8 cellular contexts compared by ENCODE assay signal in the genomic region with DNA sequence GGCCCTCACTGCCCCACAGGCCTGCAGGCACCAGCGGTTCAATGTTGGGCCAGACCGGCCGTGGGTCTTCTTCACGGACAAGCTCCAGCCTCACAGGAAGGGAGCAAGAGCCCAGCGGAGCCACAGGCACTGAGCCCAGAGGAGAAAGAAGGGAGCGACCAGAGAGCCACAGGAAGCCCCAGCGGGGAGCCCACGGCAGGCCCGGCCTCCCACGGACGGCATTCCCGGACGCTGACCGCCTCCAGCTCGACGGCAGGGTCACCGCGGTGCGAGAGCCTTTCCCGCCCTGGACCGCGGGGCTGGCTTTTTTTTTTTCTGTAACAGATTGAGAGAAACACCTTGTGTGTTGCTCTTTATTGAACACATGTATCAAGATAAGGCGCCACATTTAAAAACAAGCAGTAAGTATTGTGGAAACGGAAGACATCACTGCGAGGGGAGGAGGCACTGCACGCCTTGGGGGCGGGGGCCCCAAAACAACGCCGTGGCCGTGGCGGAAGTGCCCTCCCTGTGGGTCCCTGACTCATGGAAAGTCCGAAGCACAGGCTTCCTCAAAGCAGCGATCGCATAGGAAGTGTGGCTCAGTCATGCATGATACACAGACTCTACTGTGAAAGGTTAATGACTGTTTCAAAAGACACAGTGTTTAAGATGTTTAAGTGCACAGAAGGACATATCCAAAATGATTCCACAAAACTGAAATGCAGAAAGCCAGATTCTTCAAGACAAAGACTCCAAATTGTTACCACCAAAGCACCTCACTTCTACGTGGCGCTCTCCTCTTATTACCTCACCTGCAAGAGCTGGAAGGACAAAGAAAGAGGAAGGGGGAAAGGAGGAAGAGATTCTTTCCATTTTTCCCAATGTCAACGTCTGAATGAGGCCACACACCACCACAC. TPM values are rescaled to one million over a fixed set of nuclear protein-coding genes. Genes with fewer than 3 reads are reported as not detected.
DNase-seq lines count a peak whose midpoint lies in the region; ATAC-seq and TF ChIP-seq lines count a peak whose summit lies in the region.

No MANE protein-coding gene starts in this region.

- H3K27ac Mint-ChIP-seq in activated T-helper 1 cell treated with anti-CD3 and anti-CD28 coated beads, Interleukin-12 subunit alpha, Interleukin-12 subunit beta, Interleukin-2, Interleukin-4 antibody, amounts not matched to agents 30 ng/mL and 10 ng/mL and 1 ng/mL, durations not matched to agents 14 hours and 24 hours and 36 hours: peak overlapping the region; percentile 88

- no peak overlapping the region for H3K27ac ChIP-seq in OCI-LY3 (ENCODE audit: low read length)
- H3K27ac ChIP-seq in aorta (ENCODE audit: low read depth in 1 of 2, low read length in 2 of 2): peak overlapping the region in 1 of 2 donors; percentile 20

- H3K4me3 ChIP-seq in OCI-LY3 (ENCODE audit: low read length): peak overlapping the region; percentile 46
- no peak overlapping the region for H3K4me3 ChIP-seq in aorta (ENCODE audit: low read length in 2 of 2)

- TF ChIP-seq POLR2A in GM15510 (IDR thresholded peaks at IDR 0.05; ENCODE audit: borderline replicate concordance, extremely low read depth, insufficient read length): peak; percentile 26

- no peak overlapping the region for H2AFZ ChIP-seq in OCI-LY3 (ENCODE audit: low read depth, low read length)

- 58 to 70% methylated on average over 37 of the region's 37 CpGs for WGBS in aorta, 2 donors

- ATAC-seq in HG02840 (IDR thresholded peaks at IDR 0.05; ENCODE audit: low FRiP score, unreplicated experiment) (peak; percentile 53), aorta (ENCODE audit: low FRiP score) (peak; percentile 70)

- H3K4me2 ChIP-seq in OCI-LY3 (ENCODE audit: low read length): peak overlapping the region; percentile 55

- H3K36me3 Mint-ChIP-seq in activated T-helper 1 cell treated with anti-CD3 and anti-CD28 coated beads, Interleukin-12 subunit alpha, Interleukin-12 subunit beta, Interleukin-2, Interleukin-4 antibody, amounts not matched to agents 30 ng/mL and 10 ng/mL and 1 ng/mL, durations not matched to agents 14 hours and 24 hours and 36 hours (ENCODE audit: low read depth): peaks cover 40% of the 10 kb centered on the region

- H3K27me3 ChIP-seq in OCI-LY3 (ENCODE audit: low read depth, low read length): peaks cover 30% of the 10 kb centered on the region
- no peaks in the 10 kb centered on the region for H3K27me3 ChIP-seq in aorta (ENCODE audit: control insufficient read depth in 1 of 2, insufficient read depth in 2 of 2, low read length in 1 of 2)

- H3K4me3 Mint-ChIP-seq in activated T-helper 1 cell treated with anti-CD3 and anti-CD28 coated beads, Interleukin-12 subunit alpha, Interleukin-12 subunit beta, Interleukin-2, Interleukin-4 antibody, amounts not matched to agents 30 ng/mL and 10 ng/mL and 1 ng/mL, durations not matched to agents 14 hours and 24 hours and 36 hours: peak overlapping the region; percentile 98

- no peak for TF ChIP-seq CTCF in OCI-LY3 (IDR thresholded peaks at IDR 0.05; ENCODE audit: low read depth, low read length)

- H3K9ac ChIP-seq in OCI-LY3 (ENCODE audit: low read length): no peak overlapping the region

- peak; percentile 84 for DNase-seq in activated T-helper 1 cell treated with anti-CD3 and anti-CD28 coated beads, Interleukin-12 subunit alpha, Interleukin-12 subunit beta, Interleukin-2, Interleukin-4 antibody, amounts not matched to agents 30 ng/mL and 10 ng/mL and 1 ng/mL, durations not matched to agents 14 hours and 24 hours and 36 hours (ENCODE audit: low spot score)
- DNase-seq in germinal center (ENCODE audit: low spot score) (peak; percentile 89), renal cortical epithelial cell (ENCODE audit: low read depth) (peak; percentile 89), aorta (peak; percentile 92 to 93), NCI-H1417 treated with DMSO at 0.1 percent for 48 hours (lab: John Stamatoyannopoulos, UW) (no peak)

- H3K4me1 ChIP-seq in OCI-LY3 (ENCODE audit: low read length) (peaks cover 19% of the 10 kb centered on the region), aorta (ENCODE audit: control insufficient read depth in 1 of 2, insufficient read depth in 2 of 2, low read length in 2 of 2) (no peaks in the 10 kb centered on the region)

- intact Hi-C loops in activated T-helper 1 cell treated with anti-CD3 and anti-CD28 coated beads, Interleukin-12 subunit alpha, Interleukin-12 subunit beta, Interleukin-2, Interleukin-4 antibody, amounts not matched to agents 30 ng/mL and 10 ng/mL and 1 ng/mL, durations not matched to agents 14 hours and 24 hours and 36 hours (cut with micrococcal nuclease): loop anchor here (1.0 to 5.0 kb wide), 7 partner anchors 14 to 312 kb away; a partner anchor contains a TSS
- intact Hi-C loops in aorta (cut with DNase I): loop anchor here in 1 of 2 donors (2.0 kb wide), 1 partner anchor 62 kb away; no protein-coding TSS in a partner anchor

- H3K27me3 Mint-ChIP-seq in activated T-helper 1 cell treated with anti-CD3 and anti-CD28 coated beads, Interleukin-12 subunit alpha, Interleukin-12 subunit beta, Interleukin-2, Interleukin-4 antibody, amounts not matched to agents 30 ng/mL and 10 ng/mL and 1 ng/mL, durations not matched to agents 14 hours and 24 hours and 36 hours (ENCODE audit: insufficient read depth): peaks cover 2% of the 10 kb centered on the region

- peaks cover 68% of the 10 kb centered on the region for H3K4me1 Mint-ChIP-seq in activated T-helper 1 cell treated with anti-CD3 and anti-CD28 coated beads, Interleukin-12 subunit alpha, Interleukin-12 subunit beta, Interleukin-2, Interleukin-4 antibody, amounts not matched to agents 30 ng/mL and 10 ng/mL and 1 ng/mL, durations not matched to agents 14 hours and 24 hours and 36 hours (ENCODE audit: low read depth)

- peaks cover 7% of the 10 kb centered on the region for H3K9me3 Mint-ChIP-seq in activated T-helper 1 cell treated with anti-CD3 and anti-CD28 coated beads, Interleukin-12 subunit alpha, Interleukin-12 subunit beta, Interleukin-2, Interleukin-4 antibody, amounts not matched to agents 30 ng/mL and 10 ng/mL and 1 ng/mL, durations not matched to agents 14 hours and 24 hours and 36 hours

- H3K36me3 ChIP-seq in OCI-LY3 (replicated peaks; ENCODE audit: low read depth, low read length) (no peaks in the 10 kb centered on the region), aorta (ENCODE audit: control insufficient read depth in 1 of 2, insufficient read depth in 2 of 2, low read length in 1 of 2) (no peaks in the 10 kb centered on the region)

- H3K79me2 ChIP-seq in OCI-LY3 (ENCODE audit: low read length): no peaks in the 10 kb centered on the region

- H3K9me3 ChIP-seq in OCI-LY3 (ENCODE audit: insufficient read depth, low read length) (no peaks in the 10 kb centered on the region), aorta (ENCODE audit: control insufficient read depth, low read length) (no peaks in the 10 kb centered on the region)

- 0 out of 2 replicates have a peak, but pooled peaks cover under 1% of the 10 kb centered on the region for H4K20me1 ChIP-seq in OCI-LY3 (ENCODE audit: insufficient read depth, low read length)

RNA-seq across cellular contexts. Expression of a gene that starts 3.5 kb away (rescaled TPM):
- 22.9 and 23.5 TPM in 2 replicates for total RNA-seq in activated T-helper 1 cell treated with anti-CD3 and anti-CD28 coated beads, Interleukin-12 subunit alpha, Interleukin-12 subunit beta, Interleukin-2, Interleukin-4 antibody, amounts not matched to agents 30 ng/mL and 10 ng/mL and 1 ng/mL, durations not matched to agents 14 hours and 24 hours and 36 hours
- 9.0 and 10.9 TPM in 2 replicates for total RNA-seq in renal cortical epithelial cell
- 10 to 100 TPM; 34.8 to 42.3 TPM for total RNA-seq in aorta
- 10 to 100 TPM in 1 of 2 donors, 1 to 10 TPM in 1; 8.1 to 23.0 TPM for polyA plus RNA-seq in aorta

RNA-seq across cellular contexts. Expression of a gene that starts 50.2 kb away (rescaled TPM):
- not detected in 2 replicates for total RNA-seq in activated T-helper 1 cell treated with anti-CD3 and anti-CD28 coated beads, Interleukin-12 subunit alpha, Interleukin-12 subunit beta, Interleukin-2, Interleukin-4 antibody, amounts not matched to agents 30 ng/mL and 10 ng/mL and 1 ng/mL, durations not matched to agents 14 hours and 24 hours and 36 hours
- total RNA-seq in renal cortical epithelial cell (not detected in 2 replicates), aorta (not detected)
- polyA plus RNA-seq in aorta: not detected
